Comparison of ENCODE assay signal across 1 cellular context in the genomic region with DNA sequence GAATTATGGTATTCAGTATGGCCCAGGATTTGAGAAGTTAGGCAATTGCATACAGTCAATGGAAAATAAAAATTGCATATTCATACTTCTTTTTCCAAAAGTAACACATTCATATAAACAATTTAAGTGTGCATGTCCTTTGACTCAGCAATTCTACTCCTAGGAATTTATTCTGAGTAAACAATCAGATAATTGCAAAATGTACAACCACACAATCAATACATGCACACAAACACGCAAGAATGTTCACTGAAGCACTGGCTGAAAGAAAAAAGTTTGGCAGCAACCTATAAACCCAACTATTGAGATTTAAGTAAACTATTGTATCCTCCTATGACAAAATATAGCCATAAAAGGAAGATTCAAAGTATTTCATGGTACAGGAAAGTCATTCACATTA.
TF ChIP-seq lines count a peak whose summit lies in the region.

No MANE protein-coding gene starts in this region.

TF ChIP-seq in GM23338, 12 proteins besides CTCF, POLR2A, EP300 and RAD21 (continued from another document):
- TF ChIP-seq POLR2AphosphoS5 (IDR thresholded peaks at IDR 0.05; ENCODE audit: low read depth) (no peak), EZH2phosphoT487 (IDR thresholded peaks at IDR 0.05; ENCODE audit: unreplicated experiment) (no peak), ZNF462 (CRISPR knock-in tag; IDR thresholded peaks at IDR 0.05) (no peak), REST (IDR thresholded peaks at IDR 0.05; ENCODE audit: unreplicated experiment) (no peak), ZNF114 (CRISPR knock-in tag; IDR thresholded peaks at IDR 0.05) (no peak), JUNB (IDR thresholded peaks at IDR 0.05; ENCODE audit: unreplicated experiment) (no peak), EZH2 (IDR thresholded peaks at IDR 0.05; ENCODE audit: low read depth, unreplicated experiment) (no peak), NANOG (IDR thresholded peaks at IDR 0.05; ENCODE audit: borderline replicate concordance) (no peak), CREB1 (CRISPR knock-in tag; IDR thresholded peaks at IDR 0.05; ENCODE audit: low read depth) (no peak), ZNF331 (CRISPR knock-in tag; IDR thresholded peaks at IDR 0.05; ENCODE audit: low read depth) (no peak)
- TF ChIP-seq, protein P1, sequence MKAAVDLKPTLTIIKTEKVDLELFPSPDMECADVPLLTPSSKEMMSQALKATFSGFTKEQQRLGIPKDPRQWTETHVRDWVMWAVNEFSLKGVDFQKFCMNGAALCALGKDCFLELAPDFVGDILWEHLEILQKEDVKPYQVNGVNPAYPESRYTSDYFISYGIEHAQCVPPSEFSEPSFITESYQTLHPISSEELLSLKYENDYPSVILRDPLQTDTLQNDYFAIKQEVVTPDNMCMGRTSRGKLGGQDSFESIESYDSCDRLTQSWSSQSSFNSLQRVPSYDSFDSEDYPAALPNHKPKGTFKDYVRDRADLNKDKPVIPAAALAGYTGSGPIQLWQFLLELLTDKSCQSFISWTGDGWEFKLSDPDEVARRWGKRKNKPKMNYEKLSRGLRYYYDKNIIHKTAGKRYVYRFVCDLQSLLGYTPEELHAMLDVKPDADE (IDR thresholded peaks at IDR 0.05), result no peak
